ENCODE assay signal across 1 cellular context in genomic region chr19:42075616-42076374, GRCh38.
TF ChIP-seq lines count a peak whose summit lies in the region.

Gene ZNF574, plus strand, starts transcription at chr19:42076166. Its CDS starts 2,441 bp downstream, at chr19:42078607.

TF ChIP-seq in K562, 482 proteins besides CTCF, POLR2A, EP300 and RAD21 (continued from another document and continues in another):
- no peak for TF ChIP-seq E2F8 (IDR thresholded peaks at IDR 0.05; ENCODE audit: low read depth, partially characterized antibody)
- no peak for TF ChIP-seq PYGO2 (tag; IDR thresholded peaks at IDR 0.05)
- TF ChIP-seq YY1 (IDR thresholded peaks at IDR 0.05; ENCODE audit: borderline replicate concordance in 1 of 3, control insufficient read depth in 1 of 3, extremely low read depth in 1 of 3, insufficient read depth in 3 of 3, insufficient read length in 1 of 3, insufficient replicate concordance in 2 of 3, low read depth in 1 of 3, low read length in 2 of 3), result peak; percentile 90 to 99 (median 96)
- TF ChIP-seq SOX6 (IDR thresholded peaks at IDR 0.05), result no peak
- TF ChIP-seq SIN3A (IDR thresholded peaks at IDR 0.05; ENCODE audit: borderline replicate concordance in 2 of 2, control insufficient read depth in 1 of 2, low read depth in 2 of 2, low read length in 2 of 2), result peak; percentile 32 to 58; a peak in 1 of 4 replicates
- TF ChIP-seq SIN3B (IDR thresholded peaks at IDR 0.05; ENCODE audit: low read depth), result peak; percentile 66; the same call in 1 of the 2 replicates
- TF ChIP-seq EZH2 (IDR thresholded peaks at IDR 0.05; ENCODE audit: borderline replicate concordance, low read depth, low read length), result no peak
- no peak for TF ChIP-seq MECOM (CRISPR knock-in tag; IDR thresholded peaks at IDR 0.05)
- TF ChIP-seq ATF2 (CRISPR knock-in tag; IDR thresholded peaks at IDR 0.05), result no peak
- no peak for TF ChIP-seq MEIS2 (IDR thresholded peaks at IDR 0.05; ENCODE audit: partially characterized antibody)
- TF ChIP-seq GTF3C2 (IDR thresholded peaks at IDR 0.05; ENCODE audit: borderline replicate concordance, extremely low read depth, insufficient read length), result no peak
- no peak for TF ChIP-seq FOXJ2 (tag; IDR thresholded peaks at IDR 0.05)
- TF ChIP-seq PURB (CRISPR knock-in tag; IDR thresholded peaks at IDR 0.05; ENCODE audit: low read depth), result no peak
- peak; percentile 44; the same call in 1 of the 2 replicates for TF ChIP-seq ZNF511 (CRISPR knock-in tag; IDR thresholded peaks at IDR 0.05)
- no peak for TF ChIP-seq PHB2 (IDR thresholded peaks at IDR 0.05; ENCODE audit: low read depth)
- TF ChIP-seq PREB (CRISPR knock-in tag; IDR thresholded peaks at IDR 0.05), result no peak
- no peak for TF ChIP-seq ZNF318 (IDR thresholded peaks at IDR 0.05; ENCODE audit: borderline replicate concordance in 1 of 2, low read depth in 1 of 2)
- no peak for TF ChIP-seq ETS1 (conservative IDR thresholded peaks at IDR 0.05; ENCODE audit: control insufficient read depth, low read depth, low read length)
- TF ChIP-seq ZBTB49 (CRISPR knock-in tag; IDR thresholded peaks at IDR 0.05; ENCODE audit: borderline replicate concordance), result no peak
- TF ChIP-seq ZNF134 (CRISPR knock-in tag; conservative IDR thresholded peaks at IDR 0.05), result no peak
- TF ChIP-seq MCM3 (IDR thresholded peaks at IDR 0.05), result no peak
- TF ChIP-seq NELFE (IDR thresholded peaks at IDR 0.05; ENCODE audit: insufficient read depth, insufficient read length), result no peak
- TF ChIP-seq SRF (CRISPR knock-in tag; IDR thresholded peaks at IDR 0.05), result no peak
- TF ChIP-seq POLR2AphosphoS2 (IDR thresholded peaks at IDR 0.05; ENCODE audit: low read length), result peak; percentile 72; the same call in 1 of the 2 replicates
- TF ChIP-seq THRB (CRISPR knock-in tag; conservative IDR thresholded peaks at IDR 0.05), result peak; percentile 94
- no peak for TF ChIP-seq ZNF766 (CRISPR knock-in tag; conservative IDR thresholded peaks at IDR 0.05)
- peak; percentile 93 for TF ChIP-seq ZBTB26 (CRISPR knock-in tag; IDR thresholded peaks at IDR 0.05)
- no peak for TF ChIP-seq HSF4 (CRISPR knock-in tag; IDR thresholded peaks at IDR 0.05; ENCODE audit: borderline replicate concordance)
- TF ChIP-seq NR2C2 (CRISPR knock-in tag; IDR thresholded peaks at IDR 0.05), result no peak; the same call in 1 of the 2 replicates
- peak; percentile 74 for TF ChIP-seq NR2C2 (tag; IDR thresholded peaks at IDR 0.05)
- peak; percentile 81 for TF ChIP-seq PHF20 (IDR thresholded peaks at IDR 0.05; ENCODE audit: partially characterized antibody)
- peak; percentile 91 for TF ChIP-seq SP1 (CRISPR knock-in tag; IDR thresholded peaks at IDR 0.05)
